Comparison of ENCODE assay signal across 14 cellular contexts in genomic region chr4:21769404-21770147, GRCh38.
DNase-seq lines count a peak whose midpoint lies in the region; TF ChIP-seq lines count a peak whose summit lies in the region.
"Had no signal": no experiment of that assay in that cellular context is flagged by ENCODE, and none has a peak within 500 bp of the region (broad histone marks: within the 10 kb centered on the region; RNA-seq: fewer than 3 reads in every experiment).

No MANE protein-coding gene starts in this region.

- peak; percentile 15 for DNase-seq in AG08396 (ENCODE audit: low spot score)
- peak; percentile 43 for DNase-seq in KBM-7
- peak; percentile 31 for DNase-seq in astrocyte of the cerebellum (ENCODE audit: low read depth)
- DNase-seq in glomerular visceral epithelial cell (ENCODE audit: extremely low spot score): peak; percentile 61
- DNase-seq in activated CD8-positive, alpha-beta memory T cell treated with anti-CD3 and anti-CD28 coated beads for 24 hours: no peak
- DNase-seq in NCI-H1092 treated with DMSO at 0.1 percent for 48 hours (lab: John Stamatoyannopoulos, UW): no peak
- no peak for DNase-seq in NCI-H345 (lab: John Stamatoyannopoulos, UW)
- DNase-seq in ecto neural progenitor cell (ENCODE audit: low spot score): no peak
- DNase-seq: activated CD4-positive, alpha-beta T cell treated with anti-CD3 and anti-CD28 coated beads for 1 hour; gastrocnemius medialis; NCI-H1092; NCI-H526 treated with DMSO at 0.1 percent for 48 hours; ovary had no signal

- H3K4me3 ChIP-seq in astrocyte of the cerebellum (ENCODE audit: low read depth, low read length): no peak overlapping the region
- H3K4me3 ChIP-seq: gastrocnemius medialis, ovary, SJCRH30 had no signal

- in situ Hi-C loops in KBM-7 (cut with MboI; ENCODE audit: low pct_unique_long_range_greater_than_20kb, low sequenced_read_pairs) (loop anchor here (25.0 kb wide), 1 partner anchor 257 kb away; no protein-coding TSS in a partner anchor), astrocyte of the cerebellum (cut with HindIII; ENCODE audit: low sequenced_read_pairs) (no loop called here)

- no peak for TF ChIP-seq CTCF in astrocyte of the cerebellum (IDR thresholded peaks at IDR 0.05; ENCODE audit: low read depth, low read length, missing control alignments)

Comparison
In these comparisons a context has a peak if more than half of its experiments do, and no peak if none do; other contexts are left out.
1. DNase-seq: peak in AG08396 (single experiment), KBM-7 (single experiment), astrocyte of the cerebellum (single experiment) and glomerular visceral epithelial cell (single experiment); none in activated CD8-positive, alpha-beta memory T cell treated with anti-CD3 and anti-CD28 coated beads for 24 hours (single experiment), NCI-H1092 treated with DMSO at 0.1 percent for 48 hours (single experiment), NCI-H345 (single experiment) and ecto neural progenitor cell (single experiment).